Comparison of ENCODE assay signal across 1 cellular context in genomic region chr10:71838264-71839211, GRCh38.
TF ChIP-seq lines count a peak whose summit lies in the region.

No MANE protein-coding gene starts in this region.

TF ChIP-seq in HEK293, 187 proteins besides CTCF, POLR2A, EP300 and RAD21 (continued from another document and continues in another):
- TF ChIP-seq PRDM2 (tag by site-specific recombination; IDR thresholded peaks at IDR 0.05; ENCODE audit: borderline replicate concordance) (no peak), BCL6B (tag by site-specific recombination; IDR thresholded peaks at IDR 0.05) (no peak), KLF8 (tag by site-specific recombination; IDR thresholded peaks at IDR 0.05) (no peak), ZNF664 (tag by site-specific recombination; IDR thresholded peaks at IDR 0.05) (no peak), WT1 (tag by site-specific recombination; IDR thresholded peaks at IDR 0.05) (no peak), PRDM1 (tag by site-specific recombination; IDR thresholded peaks at IDR 0.05) (no peak), ZNF670 (tag by site-specific recombination; IDR thresholded peaks at IDR 0.05; ENCODE audit: low read depth) (no peak), ZBTB11 (tag by site-specific recombination; conservative IDR thresholded peaks at IDR 0.05; ENCODE audit: low read depth) (no peak), ZBTB17 (tag by site-specific recombination; IDR thresholded peaks at IDR 0.05) (0 out of 2 replicates have a peak, but pooled peaks have one; percentile 32), ZSCAN5A (tag by site-specific recombination; IDR thresholded peaks at IDR 0.05) (no peak), ZNF426 (tag by site-specific recombination; IDR thresholded peaks at IDR 0.05) (no peak), ZNF223 (tag by site-specific recombination; IDR thresholded peaks at IDR 0.05) (no peak), ZNF146 (tag by site-specific recombination; IDR thresholded peaks at IDR 0.05) (no peak), ZNF423 (tag by site-specific recombination; IDR thresholded peaks at IDR 0.05) (no peak), ZNF280C (tag by site-specific recombination; IDR thresholded peaks at IDR 0.05) (no peak), ZNF571 (tag by site-specific recombination; IDR thresholded peaks at IDR 0.05) (no peak), ZNF513 (tag by site-specific recombination; IDR thresholded peaks at IDR 0.05) (no peak), ZFP41 (tag by site-specific recombination; IDR thresholded peaks at IDR 0.05; ENCODE audit: borderline replicate concordance) (no peak), RBAK (tag by site-specific recombination; IDR thresholded peaks at IDR 0.05) (no peak), ZSCAN16 (tag by site-specific recombination; IDR thresholded peaks at IDR 0.05) (no peak), ZNF10 (tag by site-specific recombination; IDR thresholded peaks at IDR 0.05) (peak; percentile 75), ZNF169 (tag by site-specific recombination; IDR thresholded peaks at IDR 0.05) (no peak), ZNF433 (tag by site-specific recombination; IDR thresholded peaks at IDR 0.05; ENCODE audit: low read depth) (no peak), PATZ1 (tag by site-specific recombination; IDR thresholded peaks at IDR 0.05) (peak; percentile 36; the same call in 1 of the 2 replicates), ZNF645 (tag by site-specific recombination; IDR thresholded peaks at IDR 0.05) (no peak), GLIS2 (tag by site-specific recombination; IDR thresholded peaks at IDR 0.05) (no peak), ZBTB6 (tag by site-specific recombination; IDR thresholded peaks at IDR 0.05) (no peak), ZSCAN23 (tag by site-specific recombination; IDR thresholded peaks at IDR 0.05) (no peak), ZNF324 (tag by site-specific recombination; IDR thresholded peaks at IDR 0.05) (0 out of 2 replicates have a peak, but pooled peaks have one; percentile 29), ZNF555 (tag by site-specific recombination; conservative IDR thresholded peaks at IDR 0.05) (no peak), ZNF843 (tag by site-specific recombination; IDR thresholded peaks at IDR 0.05) (no peak), ZNF768 (tag by site-specific recombination; IDR thresholded peaks at IDR 0.05) (no peak), ZNF416 (tag by site-specific recombination; IDR thresholded peaks at IDR 0.05) (no peak), ZNF701 (tag by site-specific recombination; IDR thresholded peaks at IDR 0.05) (no peak), ZNF24 (tag by site-specific recombination; IDR thresholded peaks at IDR 0.05) (peak; percentile 72; the same call in 1 of the 2 replicates), ZNF248 (tag by site-specific recombination; IDR thresholded peaks at IDR 0.05) (no peak), ZNF239 (tag by site-specific recombination; IDR thresholded peaks at IDR 0.05) (no peak), ZNF704 (tag by site-specific recombination; IDR thresholded peaks at IDR 0.05) (no peak), ZNF138 (tag by site-specific recombination; IDR thresholded peaks at IDR 0.05; ENCODE audit: borderline replicate concordance) (no peak)
